In genomic region chr1:109620890-109621289, GRCh38 we compare ENCODE assay signal across 1 cellular context.
TF ChIP-seq lines count a peak whose summit lies in the region.

No MANE protein-coding gene starts in this region.

TF ChIP-seq in HEK293, 187 proteins besides CTCF, POLR2A, EP300 and RAD21 (continued from another document):
- 0 out of 2 replicates have a peak, but pooled peaks have one; percentile 19 for TF ChIP-seq ZNF518A (tag by site-specific recombination; conservative IDR thresholded peaks at IDR 0.05; ENCODE audit: low read depth)
- TF ChIP-seq ZNF354C (tag by site-specific recombination; IDR thresholded peaks at IDR 0.05; ENCODE audit: borderline replicate concordance, low read depth), result no peak
- TF ChIP-seq ZNF19 (tag by site-specific recombination; IDR thresholded peaks at IDR 0.05; ENCODE audit: low read depth), result no peak
- no peak for TF ChIP-seq ZNF670 (tag by site-specific recombination; IDR thresholded peaks at IDR 0.05; ENCODE audit: low read depth)
- TF ChIP-seq ZNF148 (tag by site-specific recombination; IDR thresholded peaks at IDR 0.05; ENCODE audit: borderline replicate concordance), result no peak
- no peak for TF ChIP-seq ZFHX2 (tag by site-specific recombination; conservative IDR thresholded peaks at IDR 0.05)
- TF ChIP-seq ZNF600 (tag by site-specific recombination; IDR thresholded peaks at IDR 0.05), result peak; percentile 40; the same call in 1 of the 2 replicates
- no peak for TF ChIP-seq ZNF335 (tag by site-specific recombination; conservative IDR thresholded peaks at IDR 0.05)
- peak; percentile 39; the same call in 1 of the 2 replicates for TF ChIP-seq ZBTB17 (tag by site-specific recombination; IDR thresholded peaks at IDR 0.05)
- TF ChIP-seq KLF10 (tag by site-specific recombination; IDR thresholded peaks at IDR 0.05), result peak; percentile 75
- TF ChIP-seq PATZ1 (tag by site-specific recombination; IDR thresholded peaks at IDR 0.05), result peak; percentile 61; the same call in 1 of the 2 replicates
- no peak for TF ChIP-seq ZNF501 (tag by site-specific recombination; IDR thresholded peaks at IDR 0.05)
- no peak for TF ChIP-seq BCL11B (tag by site-specific recombination; IDR thresholded peaks at IDR 0.05; ENCODE audit: low read depth)
TF ChIP-seq in HEK293: peak in this region for 22.
